Comparison of ENCODE assay signal across 18 cellular contexts in genomic region chr1:211752951-211753486, GRCh38.
DNase-seq lines count a peak whose midpoint lies in the region; ATAC-seq and TF ChIP-seq lines count a peak whose summit lies in the region.
"Had no signal": no experiment of that assay in that cellular context is flagged by ENCODE, and none has a peak within 500 bp of the region (broad histone marks: within the 10 kb centered on the region; RNA-seq: fewer than 3 reads in every experiment).

No MANE protein-coding gene starts in this region.

- H3K36me3 ChIP-seq in GM23338 (ENCODE audit: insufficient read depth) (no peaks in the 10 kb centered on the region), neural progenitor cell (no peaks in the 10 kb centered on the region)

- H2AFZ ChIP-seq in GM23338, result no peak overlapping the region
- H2AFZ ChIP-seq in neural progenitor cell (replicated peaks), result no peak overlapping the region

- H3K4me1 ChIP-seq in GM23338 (ENCODE audit: insufficient read depth) (no peaks in the 10 kb centered on the region), neural progenitor cell (peaks cover 40% of the 10 kb centered on the region)
- H3K4me1 ChIP-seq: lower lobe of right lung had no signal

- H3K4me1 Mint-ChIP-seq in GM23338 (peaks cover 14% of the 10 kb centered on the region), neural progenitor cell (peaks cover 22% of the 10 kb centered on the region), type B pancreatic cell (ENCODE audit: unreplicated experiment) (peaks cover 9% of the 10 kb centered on the region)
- H3K4me1 Mint-ChIP-seq: activated B cell treated with CpG ODN at 0.5 μM for 24 hours had no signal

- H3K27me3 ChIP-seq in GM23338 (ENCODE audit: insufficient read depth) (no peaks in the 10 kb centered on the region), neural progenitor cell (no peaks in the 10 kb centered on the region)

- H4K20me1 ChIP-seq in GM23338 (replicated peaks; ENCODE audit: insufficient read depth), result no peaks in the 10 kb centered on the region
- H4K20me1 ChIP-seq in neural progenitor cell (ENCODE audit: low read depth), result no peaks in the 10 kb centered on the region

- H3K9ac ChIP-seq in neural progenitor cell, result no peak overlapping the region

- H3K36me3 Mint-ChIP-seq in GM23338 (ENCODE audit: low read depth), result peaks cover 10% of the 10 kb centered on the region; the same call in 2 of the 3 replicates
- H3K36me3 Mint-ChIP-seq in neural progenitor cell, result peaks cover 12% of the 10 kb centered on the region
- H3K36me3 Mint-ChIP-seq in type B pancreatic cell, result peaks cover 10% of the 10 kb centered on the region

- no peaks in the 10 kb centered on the region for H3K9me2 ChIP-seq in GM23338 (ENCODE audit: insufficient read depth)

- no peak overlapping the region for H3K4me2 ChIP-seq in GM23338
- H3K4me2 ChIP-seq in neural progenitor cell, result peak overlapping the region; percentile 25

- H3F3A ChIP-seq in GM23338 (replicated peaks; ENCODE audit: low read depth), result no peaks in the 10 kb centered on the region
- peaks cover 9% of the 10 kb centered on the region for H3F3A ChIP-seq in neural progenitor cell (ENCODE audit: low read depth)

- TF ChIP-seq CTCF in GM23338 (conservative IDR thresholded peaks at IDR 0.05; ENCODE audit: low read depth in 2 of 2), result no peak
- no peak for TF ChIP-seq CTCF in neural progenitor cell (IDR thresholded peaks at IDR 0.05)
- TF ChIP-seq CTCF in type B pancreatic cell (conservative IDR thresholded peaks at IDR 0.05), result no peak

- ATAC-seq in GM23338 (peak; percentile 76), GM21737 (IDR thresholded peaks at IDR 0.05; ENCODE audit: unreplicated experiment) (no peak)
- no peak for ATAC-seq in activated CD4-positive, CD25-positive, alpha-beta regulatory T cell treated with anti-CD3 and anti-CD28 coated beads, Interleukin-2, amount 50 U/mL, for 24 hours
- ATAC-seq: activated CD8-positive, alpha-beta T cell treated with anti-CD3 and anti-CD28 coated beads, Interleukin-2, amount 10 ng/mL, durations not matched to agents 7 days and 5 days; activated T-cell treated with anti-CD3 and anti-CD28 coated beads, Interleukin-2, amount 50 U/mL, for 4 hours; lower lobe of right lung; T-cell had no signal

- H3K79me2 ChIP-seq in GM23338 (replicated peaks; ENCODE audit: insufficient read depth), result no peaks in the 10 kb centered on the region
- H3K79me2 ChIP-seq in neural progenitor cell (ENCODE audit: low read depth), result no peaks in the 10 kb centered on the region

- no peak overlapping the region for H3K4me3 ChIP-seq in GM23338
- no peak overlapping the region for H3K4me3 ChIP-seq in neural progenitor cell
- H3K4me3 ChIP-seq: lower lobe of right lung had no signal

- H3K27ac Mint-ChIP-seq in GM23338 (peak overlapping the region; percentile 17; the same call in 1 of the 2 replicates), neural progenitor cell (peak overlapping the region; percentile 36), type B pancreatic cell (no peak overlapping the region)
- H3K27ac Mint-ChIP-seq: activated B cell treated with CpG ODN at 0.5 μM for 24 hours; activated CD8-positive, alpha-beta T cell treated with anti-CD3 and anti-CD28 coated beads, Interleukin-2, amount 10 ng/mL, durations not matched to agents 7 days and 5 days; activated naive CD4-positive, alpha-beta T cell treated with anti-CD3 and anti-CD28 coated beads, Interleukin-2, amount 10 ng/mL, durations not matched to agents 7 days and 5 days; CD4-positive, alpha-beta T cell; T-cell had no signal

- H3K9me3 Mint-ChIP-seq in GM23338 (peaks cover 8% of the 10 kb centered on the region; the same call in 2 of the 3 replicates), neural progenitor cell (peaks cover 4% of the 10 kb centered on the region), type B pancreatic cell (no peaks in the 10 kb centered on the region)
- H3K9me3 Mint-ChIP-seq: activated B cell treated with CpG ODN at 0.5 μM for 24 hours; activated naive CD4-positive, alpha-beta T cell treated with anti-CD3 and anti-CD28 coated beads, Interleukin-2, amount 10 ng/mL, durations not matched to agents 7 days and 5 days; activated T-cell treated with anti-CD3 and anti-CD28 coated beads, Interleukin-2, amount 50 U/mL, for 4 hours; CD4-positive, alpha-beta T cell; T-cell had no signal

- peaks cover 3% of the 10 kb centered on the region for H3K9me3 ChIP-seq in neural progenitor cell (ENCODE audit: low read depth)
- H3K9me3 ChIP-seq: lower lobe of right lung had no signal

- DNase-seq in GM23338 (ENCODE audit: low spot score), result peak; percentile 52
- DNase-seq in NCI-H2227 treated with DMSO at 0.1 percent for 48 hours (lab: John Stamatoyannopoulos, UW), result peak; percentile 23
- DNase-seq in dermis blood vessel endothelial cell, result peak; percentile 38
- DNase-seq in neural progenitor cell (ENCODE audit: low spot score), result no peak
- no peak for DNase-seq in type B pancreatic cell (ENCODE audit: extremely low spot score, unreplicated experiment)
- DNase-seq: activated B cell treated with CpG ODN at 0.5 μM for 24 hours; activated CD8-positive, alpha-beta T cell treated with anti-CD3 and anti-CD28 coated beads, Interleukin-2, amount 10 ng/mL, durations not matched to agents 7 days and 5 days; activated naive CD4-positive, alpha-beta T cell treated with anti-CD3 and anti-CD28 coated beads, Interleukin-2, amount 10 ng/mL, durations not matched to agents 7 days and 5 days; activated T-cell treated with anti-CD3 and anti-CD28 coated beads, Interleukin-2, amount 50 U/mL, for 4 hours; CD4-positive, alpha-beta T cell; lower lobe of right lung; NCI-H1092 treated with DMSO at 0.1 percent for 48 hours; NCI-H2081 treated with DMSO at 0.1 percent for 48 hours; SHP77 treated with DMSO at 0.1 percent for 48 hours; stimulated activated CD4-positive, alpha-beta T cell treated with anti-CD3 and anti-CD28 coated beads, Interleukin-2, amount 100 ng/mL, for 48 hours; T-cell had no signal

- H3K4me3 Mint-ChIP-seq in GM23338 (no peak overlapping the region), neural progenitor cell (no peak overlapping the region), type B pancreatic cell (no peak overlapping the region)
- H3K4me3 Mint-ChIP-seq: activated B cell treated with CpG ODN at 0.5 μM for 24 hours; activated CD8-positive, alpha-beta T cell treated with anti-CD3 and anti-CD28 coated beads, Interleukin-2, amount 10 ng/mL, durations not matched to agents 7 days and 5 days; activated naive CD4-positive, alpha-beta T cell treated with anti-CD3 and anti-CD28 coated beads, Interleukin-2, amount 10 ng/mL, durations not matched to agents 7 days and 5 days; activated T-cell treated with anti-CD3 and anti-CD28 coated beads, Interleukin-2, amount 50 U/mL, for 4 hours; CD4-positive, alpha-beta T cell; T-cell had no signal

- H3K27me3 Mint-ChIP-seq in GM23338 (ENCODE audit: insufficient read depth, low read depth, poor library complexity) (no peaks in the 10 kb centered on the region), neural progenitor cell (ENCODE audit: insufficient read depth, low read depth) (no peaks in the 10 kb centered on the region), type B pancreatic cell (no peaks in the 10 kb centered on the region)
- H3K27me3 Mint-ChIP-seq: activated B cell treated with CpG ODN at 0.5 μM for 24 hours; activated naive CD4-positive, alpha-beta T cell treated with anti-CD3 and anti-CD28 coated beads, Interleukin-2, amount 10 ng/mL, durations not matched to agents 7 days and 5 days; CD4-positive, alpha-beta T cell; T-cell had no signal

- H3K27ac ChIP-seq in GM23338 (ENCODE audit: low read depth) (no peak overlapping the region), neural progenitor cell (no peak overlapping the region)
- H3K27ac ChIP-seq: lower lobe of right lung had no signal

TF ChIP-seq in GM23338, 12 proteins besides CTCF, POLR2A, EP300 and RAD21:
- TF ChIP-seq ZNF331 (CRISPR knock-in tag; IDR thresholded peaks at IDR 0.05; ENCODE audit: low read depth), result no peak

Comparison
In these comparisons a context has a peak if more than half of its experiments do, and no peak if none do; other contexts are left out.
1. DNase-seq: peak in GM23338 (single experiment), NCI-H2227 treated with DMSO at 0.1 percent for 48 hours (single experiment) and dermis blood vessel endothelial cell (single experiment); none in neural progenitor cell (single experiment) and type B pancreatic cell (single experiment).